In the genomic region with DNA sequence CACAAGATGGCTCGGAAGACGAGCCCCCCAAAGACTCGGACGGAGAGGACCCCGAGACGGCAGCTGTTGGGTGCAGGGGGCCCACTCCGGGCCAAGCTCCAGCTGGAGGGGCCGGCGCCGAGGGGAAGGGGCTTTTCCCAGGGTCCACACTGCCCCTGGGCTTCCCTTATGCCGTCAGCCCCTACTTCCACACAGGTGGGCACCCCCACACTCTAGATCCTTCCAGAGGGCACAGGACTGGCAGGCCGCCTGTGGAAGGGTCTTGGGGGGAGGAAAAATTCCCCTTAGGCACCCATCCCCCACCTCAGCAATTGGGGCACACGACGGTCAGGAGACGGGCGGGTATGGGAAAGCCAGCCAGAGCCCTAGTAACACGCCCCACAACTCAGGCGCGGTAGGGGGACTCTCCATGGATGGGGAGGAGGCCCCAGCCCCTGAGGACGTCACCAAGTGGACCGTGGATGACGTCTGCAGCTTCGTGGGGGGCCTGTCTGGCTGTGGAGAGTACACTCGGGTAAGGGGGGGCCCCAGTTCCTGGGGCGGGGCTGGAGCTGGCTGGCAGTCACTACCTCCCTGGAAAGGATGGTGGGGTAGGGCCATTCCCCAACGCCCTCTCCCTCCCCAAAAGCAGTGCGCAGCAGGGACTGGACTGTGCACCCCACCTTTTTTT, we compare ENCODE assay signal across 10 cellular contexts. TPM values are rescaled to one million over a fixed set of nuclear protein-coding genes. Genes with fewer than 3 reads are reported as not detected.
DNase-seq lines count a peak whose midpoint lies in the region; ATAC-seq and TF ChIP-seq lines count a peak whose summit lies in the region.
"Had no signal": no experiment of that assay in that cellular context is flagged by ENCODE, and none has a peak within 500 bp of the region (broad histone marks: within the 10 kb centered on the region; RNA-seq: fewer than 3 reads in every experiment).

No MANE protein-coding gene starts in this region.

- H3K4me3 ChIP-seq in A673 (ENCODE audit: low read depth, low read length, poor library complexity, severe bottlenecking) = peak overlapping the region; percentile 45
- H3K4me3 ChIP-seq in KMS-11 (IDR thresholded peaks at IDR 0.05; ENCODE audit: insufficient read depth, low read depth, low read length) = no peak overlapping the region
- H3K4me3 ChIP-seq in colonic mucosa = peak overlapping the region; percentile 32
- peak overlapping the region; percentile 55 for H3K4me3 ChIP-seq in mesendoderm (ENCODE audit: low read length)

- H2AFZ ChIP-seq in KMS-11 (ENCODE audit: low read depth) = no peak overlapping the region
- H2AFZ ChIP-seq: parathyroid adenoma had no signal

- H3K56ac ChIP-seq in mesendoderm (ENCODE audit: low read length) = peak overlapping the region; percentile 91

- intact Hi-C loops in A673 (cut with micrococcal nuclease; ENCODE audit: unreplicated experiment) (no loop called here), colonic mucosa (cut with DNase I) (no loop called here)

- H3K4ac ChIP-seq in mesendoderm (ENCODE audit: low read depth, low read length) = peak overlapping the region; percentile 97

- H3K79me2 ChIP-seq in KMS-11 (ENCODE audit: insufficient read depth, low read depth) (no peaks in the 10 kb centered on the region), mesendoderm (ENCODE audit: control insufficient read depth, insufficient read depth, low read length) (no peaks in the 10 kb centered on the region)
- H3K79me2 ChIP-seq: parathyroid adenoma had no signal

- H3K36me3 ChIP-seq in A673 (ENCODE audit: insufficient read depth, low read length, poor library complexity, severe bottlenecking) (peaks cover 28% of the 10 kb centered on the region), KMS-11 (ENCODE audit: insufficient read depth) (peaks cover 4% of the 10 kb centered on the region; the same call in 1 of the 2 replicates), colonic mucosa (no peaks in the 10 kb centered on the region), mesendoderm (ENCODE audit: control insufficient read depth, insufficient read depth, low read length) (peaks cover 4% of the 10 kb centered on the region)

- H3K23ac ChIP-seq in mesendoderm (ENCODE audit: low read length) = no peak overlapping the region

- H4K5ac ChIP-seq in mesendoderm (ENCODE audit: low read length) = no peak overlapping the region

- peak overlapping the region; percentile 48 for H2BK5ac ChIP-seq in mesendoderm (ENCODE audit: low read length)

- no peaks in the 10 kb centered on the region for H3K79me1 ChIP-seq in mesendoderm (ENCODE audit: low read length)

- H3K27ac ChIP-seq in A673 (ENCODE audit: low read depth, low read length, poor library complexity, severe bottlenecking) (peak overlapping the region; percentile 59), KMS-11 (peak overlapping the region; percentile 75; the same call in 1 of the 2 replicates), colonic mucosa (peak overlapping the region; percentile 65), mesendoderm (ENCODE audit: low read depth, low read length) (peak overlapping the region; percentile 29), RWPE1 (no peak overlapping the region)
- H3K27ac ChIP-seq: HL-60, parathyroid adenoma had no signal

- no peak for ATAC-seq in HG03025 (IDR thresholded peaks at IDR 0.05; ENCODE audit: low FRiP score, unreplicated experiment)
- no peak for ATAC-seq in stimulated activated naive CD8-positive, alpha-beta T cell treated with anti-CD3 and anti-CD28 coated beads, Interleukin-15, Interleukin-2, amounts not matched to agents 100 U/mL and 50 U/mL, for 24 hours

- H4K8ac ChIP-seq in mesendoderm (ENCODE audit: low read depth, low read length) = no peak overlapping the region

- peak overlapping the region; percentile 21 for H2BK120ac ChIP-seq in mesendoderm (ENCODE audit: low read depth, low read length)

- CTCF ChIA-PET in A673 (lab: Charles Lee) = no interaction called here
- CTCF ChIA-PET in RWPE1 (lab: Yijun Ruan, JAX) = interaction anchor here (5.4 kb wide), 1 partner anchor 37 kb away, joined by 27 read pairs; no protein-coding TSS in a partner anchor

- no peak overlapping the region for H2BK15ac ChIP-seq in mesendoderm (replicated peaks; ENCODE audit: low read depth)

- DNase-seq in A673 (ENCODE audit: low spot score) (peak; percentile 80), colonic mucosa (peak; percentile 59), mesendoderm (no peak), NCI-H526 (lab: John Stamatoyannopoulos, UW) (no peak), RWPE1 (ENCODE audit: low spot score) (no peak)
- no peak for DNase-seq in stimulated activated naive CD8-positive, alpha-beta T cell treated with anti-CD3 and anti-CD28 coated beads, Interleukin-15, Interleukin-2, amounts not matched to agents 100 U/mL and 50 U/mL, for 24 hours

- WGBS in mesendoderm (ENCODE audit: extremely low coverage, insufficient coverage, low lambda C conversion rate) = no CpG with 5 or more reads among the region's 27 CpGs

- H3K4me2 ChIP-seq in KMS-11 (peak overlapping the region; percentile 91), mesendoderm (ENCODE audit: low read length) (peak overlapping the region; percentile 6)

- TF ChIP-seq CTCF in A673 (conservative IDR thresholded peaks at IDR 0.05; ENCODE audit: low read depth, low read length) (no peak), KMS-11 (conservative IDR thresholded peaks at IDR 0.05; ENCODE audit: low read depth, low read length) (no peak), colonic mucosa (IDR thresholded peaks at IDR 0.05) (no peak), RWPE1 (conservative IDR thresholded peaks at IDR 0.05; ENCODE audit: low read depth) (no peak)

- H3K18ac ChIP-seq in mesendoderm (ENCODE audit: low read length) = peak overlapping the region; percentile 82

- peaks cover 72% of the 10 kb centered on the region for H3K4me1 ChIP-seq in A673 (ENCODE audit: insufficient read depth, low read length, poor library complexity, severe bottlenecking)
- H3K4me1 ChIP-seq in KMS-11 (ENCODE audit: low read depth, poor library complexity, severe bottlenecking) = peaks cover 85% of the 10 kb centered on the region
- H3K4me1 ChIP-seq in colonic mucosa = peaks cover 14% of the 10 kb centered on the region
- peaks cover 7% of the 10 kb centered on the region for H3K4me1 ChIP-seq in mesendoderm (ENCODE audit: control insufficient read depth, low read depth, low read length)

- H2AK5ac ChIP-seq in mesendoderm (ENCODE audit: low read length) = peak overlapping the region; percentile 34

- H3K9ac ChIP-seq in KMS-11 = no peak overlapping the region
- H3K9ac ChIP-seq in colonic mucosa (ENCODE audit: low read depth in 2 of 2, low read length in 2 of 2) = peak overlapping the region; percentile 26 to 60
- H3K9ac ChIP-seq in mesendoderm (ENCODE audit: low read length) = peak overlapping the region; percentile 71
- H3K9ac ChIP-seq: parathyroid adenoma had no signal

- H4K20me1 ChIP-seq in KMS-11 (ENCODE audit: insufficient read depth) = no peaks in the 10 kb centered on the region; the same call in 1 of the 2 replicates

- H3K9me3 ChIP-seq in A673 (ENCODE audit: low read depth, low read length, poor library complexity, severe bottlenecking) (no peaks in the 10 kb centered on the region), colonic mucosa (no peaks in the 10 kb centered on the region)

- POLR2A ChIA-PET in A673 (lab: Charles Lee; ENCODE audit: low non-redundant PET) (interaction anchor here (0.6 to 0.7 kb wide), 2 partner anchors 9 to 57 kb away, joined by 6 to 8 read pairs; partner anchors contain the start of gene HES4), RWPE1 (lab: Yijun Ruan, JAX; ENCODE audit: low non-redundant PET) (interaction anchor here (0.6 kb wide), 2 partner anchors 36 to 1000 kb away, joined by 3 read pairs; no protein-coding TSS in a partner anchor)

- no TSS peak for BruUV-seq in A673 (replicated peaks; lab: Mats Ljungman, UMichigan)

- H3K27me3 ChIP-seq in A673 (replicated peaks; ENCODE audit: insufficient read depth, low read depth, low read length, poor library complexity) (no peaks in the 10 kb centered on the region), KMS-11 (ENCODE audit: insufficient read depth, low read depth) (peaks cover 42% of the 10 kb centered on the region), colonic mucosa (peaks cover 46% of the 10 kb centered on the region), mesendoderm (ENCODE audit: insufficient read depth, low read length, poor library complexity) (no peaks in the 10 kb centered on the region)

RNA-seq across cellular contexts. Expression of gene NOC2L, which starts 16.1 kb away (rescaled TPM):
- total RNA-seq in A673 (2021) (197 and 214 TPM in 2 replicates), colonic mucosa (100 to 1,000 TPM in 1 of 2 donors, 10 to 100 TPM in 1; 46.9 to 127 TPM)
- 80.8 TPM for polyA plus RNA-seq in mesendoderm (2013, experiment 1 of 2)
- polyA plus RNA-seq in mesendoderm (2013, experiment 2 of 2) = 79.8 TPM

RNA-seq across cellular contexts. Expression of gene KLHL17, which starts 17.4 kb away (rescaled TPM):
- total RNA-seq in A673 (2021) (43.3 and 48.3 TPM in 2 replicates), colonic mucosa (10 to 100 TPM in 1 of 2 donors, 1 to 10 TPM in 1; 9.9 to 16.7 TPM)
- 10.4 TPM for polyA plus RNA-seq in mesendoderm (2013, experiment 1 of 2)
- polyA plus RNA-seq in mesendoderm (2013, experiment 2 of 2) = 10.3 TPM

RNA-seq across cellular contexts. Expression of gene SAMD11, which starts 19.3 kb away (rescaled TPM):
- 24.1 and 28.4 TPM in 2 replicates for total RNA-seq in A673 (2021)
- total RNA-seq in colonic mucosa = 1 to 10 TPM; 3.0 to 4.2 TPM
- 2.7 TPM for polyA plus RNA-seq in mesendoderm (2013, experiment 1 of 2)
- 2.2 TPM for polyA plus RNA-seq in mesendoderm (2013, experiment 2 of 2)

RNA-seq across cellular contexts. Expression of gene PLEKHN1, which starts 23.3 kb away (rescaled TPM):
- total RNA-seq in A673 (2021) (not detected in 2 replicates), colonic mucosa (under 1 TPM; 0.61 to 0.64 TPM)
- 0.20 TPM for polyA plus RNA-seq in mesendoderm (2013, experiment 1 of 2)
- 0.28 TPM for polyA plus RNA-seq in mesendoderm (2013, experiment 2 of 2)

RNA-seq across cellular contexts. Expression of gene PERM1, which starts 38.9 kb away (rescaled TPM):
- total RNA-seq in A673 (2021) (0.28 TPM in 1 of 2 replicates, not detected in the other), colonic mucosa (not detected)
- polyA plus RNA-seq in mesendoderm (2013, experiment 1 of 2) = not detected
- polyA plus RNA-seq in mesendoderm (2013, experiment 2 of 2) = not detected

Comparison
In these comparisons a context has a peak if more than half of its experiments do, and no peak if none do; other contexts are left out.
1. DNase-seq: peak in A673 (single experiment) and colonic mucosa (single experiment); none in mesendoderm (single experiment), stimulated activated naive CD8-positive, alpha-beta T cell treated with anti-CD3 and anti-CD28 coated beads, Interleukin-15, Interleukin-2, amounts not matched to agents 100 U/mL and 50 U/mL, for 24 hours (single experiment), NCI-H526 (0 of 2) and RWPE1 (single experiment).